2 cellular contexts compared by ENCODE assay signal in the genomic region with DNA sequence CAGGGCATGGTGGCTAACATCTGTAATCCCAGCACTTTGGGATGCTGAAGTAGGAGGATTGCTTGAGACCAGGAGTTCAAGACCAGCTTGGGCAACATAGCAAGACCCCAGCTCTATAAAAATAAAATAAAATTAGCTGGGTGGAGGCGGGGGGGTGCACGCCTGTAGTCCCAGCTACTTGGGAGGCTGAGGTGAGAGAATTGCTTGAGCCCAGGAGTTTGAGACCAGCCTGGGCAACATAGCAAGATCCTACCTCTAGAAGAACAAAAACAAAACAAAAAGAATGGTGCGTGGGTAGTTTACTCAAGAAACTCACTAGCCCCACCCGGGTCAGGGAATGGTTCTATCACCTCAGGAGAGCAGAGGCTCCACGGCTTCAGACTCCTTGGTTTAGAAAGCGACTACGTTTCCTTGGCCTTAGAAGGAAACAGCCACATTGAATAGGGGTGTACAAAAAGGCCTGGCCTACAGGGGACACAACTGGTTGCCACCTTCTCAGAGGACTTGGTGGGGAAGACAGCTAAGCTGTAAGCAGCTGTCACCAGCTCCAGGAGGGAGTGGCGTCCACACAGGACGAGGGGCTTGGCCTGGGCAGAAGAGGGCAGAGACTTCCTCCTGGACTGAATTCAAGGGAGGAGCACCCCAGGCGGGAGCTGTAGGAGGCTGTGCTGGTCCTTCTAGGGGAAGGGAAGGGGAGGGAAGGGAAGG.
TF ChIP-seq lines count a peak whose summit lies in the region.

No MANE protein-coding gene starts in this region.

TF ChIP-seq in IMR-90, 13 proteins besides CTCF, POLR2A, EP300 and RAD21:
- TF ChIP-seq USF2 (IDR thresholded peaks at IDR 0.05; ENCODE audit: low read depth, low read length) (no peak), RCOR1 (IDR thresholded peaks at IDR 0.05; ENCODE audit: insufficient replicate concordance, low read length) (no peak), MXI1 (IDR thresholded peaks at IDR 0.05; ENCODE audit: borderline replicate concordance, low read depth, low read length) (no peak)
TF ChIP-seq in IMR-90: peak in this region for 0.

TF ChIP-seq in GM12878, 131 proteins besides CTCF, POLR2A, EP300 and RAD21:
- TF ChIP-seq, protein P1, sequence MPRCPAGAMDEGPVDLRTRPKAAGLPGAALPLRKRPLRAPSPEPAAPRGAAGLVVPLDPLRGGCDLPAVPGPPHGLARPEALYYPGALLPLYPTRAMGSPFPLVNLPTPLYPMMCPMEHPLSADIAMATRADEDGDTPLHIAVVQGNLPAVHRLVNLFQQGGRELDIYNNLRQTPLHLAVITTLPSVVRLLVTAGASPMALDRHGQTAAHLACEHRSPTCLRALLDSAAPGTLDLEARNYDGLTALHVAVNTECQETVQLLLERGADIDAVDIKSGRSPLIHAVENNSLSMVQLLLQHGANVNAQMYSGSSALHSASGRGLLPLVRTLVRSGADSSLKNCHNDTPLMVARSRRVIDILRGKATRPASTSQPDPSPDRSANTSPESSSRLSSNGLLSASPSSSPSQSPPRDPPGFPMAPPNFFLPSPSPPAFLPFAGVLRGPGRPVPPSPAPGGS (IDR thresholded peaks at IDR 0.05; ENCODE audit: borderline replicate concordance, insufficient read depth, low read depth, low read length, poor library complexity, severe bottlenecking) = no peak
- TF ChIP-seq ZNF687 (IDR thresholded peaks at IDR 0.05) = no peak
- no peak for TF ChIP-seq STAT3 (IDR thresholded peaks at IDR 0.05; ENCODE audit: low read depth, low read length)
- TF ChIP-seq SMAD5 (IDR thresholded peaks at IDR 0.05; ENCODE audit: low read depth) = no peak
- no peak for TF ChIP-seq POLR2AphosphoS5 (IDR thresholded peaks at IDR 0.05; ENCODE audit: low read length)
TF ChIP-seq in GM12878: peak in this region for 0.
